In the genomic region with DNA sequence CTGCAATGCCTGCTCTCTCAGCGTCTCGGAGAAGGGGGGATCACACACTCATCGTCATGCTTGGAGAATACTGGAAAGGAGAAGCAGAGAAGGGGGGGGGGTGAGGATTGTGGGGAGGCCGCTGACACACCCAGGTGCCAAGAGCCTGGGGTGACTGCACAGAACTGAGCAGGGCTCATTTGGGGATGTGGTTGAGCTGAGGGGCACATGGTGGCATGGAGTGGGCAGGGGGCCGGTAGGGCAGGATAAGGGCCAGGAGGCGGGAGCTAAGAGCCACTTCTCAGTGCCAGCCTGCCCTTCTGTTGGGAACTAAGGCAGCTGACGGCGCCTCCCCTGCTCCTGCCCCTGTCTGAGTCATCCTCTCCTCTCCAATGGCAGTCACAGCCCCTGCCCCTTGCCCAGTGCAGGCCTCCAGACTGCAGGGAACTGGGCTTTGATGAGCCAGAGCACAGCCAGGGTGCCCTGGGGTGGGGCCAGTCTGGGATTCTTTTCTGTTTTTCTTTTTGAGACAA, we compare ENCODE assay signal across 11 cellular contexts. TPM values are rescaled to one million over a fixed set of nuclear protein-coding genes. Genes with fewer than 3 reads are reported as not detected.
DNase-seq lines count a peak whose midpoint lies in the region; ATAC-seq and TF ChIP-seq lines count a peak whose summit lies in the region.
"Had no signal": no experiment of that assay in that cellular context is flagged by ENCODE, and none has a peak within 500 bp of the region (broad histone marks: within the 10 kb centered on the region; RNA-seq: fewer than 3 reads in every experiment).

No MANE protein-coding gene starts in this region.

- H2AFZ ChIP-seq in osteoblast (ENCODE audit: low read length) = no peak overlapping the region

- DNase-seq in EH (ENCODE audit: low read depth) (peak; percentile 65), NB4 (ENCODE audit: low read depth) (peak; percentile 83), dermis blood vessel endothelial cell (peak; percentile 28), osteoblast (ENCODE audit: insufficient read length, low spot score, missing footprints) (peak; percentile 98), iPS-NIHi7 (ENCODE audit: extremely low spot score) (no peak)
- DNase-seq: NCI-H1105, stomach had no signal

- no peaks in the 10 kb centered on the region for H3K36me3 ChIP-seq in osteoblast (ENCODE audit: insufficient read depth, low read length)

- no peaks in the 10 kb centered on the region for H4K20me1 ChIP-seq in osteoblast (ENCODE audit: insufficient read depth, low read length)

- no peak for TF ChIP-seq POLR2A in NB4 (IDR thresholded peaks at IDR 0.05; ENCODE audit: extremely low read depth, insufficient read length)

- ATAC-seq in HG03280 (IDR thresholded peaks at IDR 0.05; ENCODE audit: unreplicated experiment) (no peak), HG02642 (IDR thresholded peaks at IDR 0.05; ENCODE audit: poor library complexity, unreplicated experiment) (no peak)
- no peak for ATAC-seq in activated T-helper 17 cell treated with anti-CD3 and anti-CD28 coated beads, Interleukin-2, amount 50 U/mL, for 72 hours (replicated peaks)

- H3K27me3 ChIP-seq in osteoblast (ENCODE audit: insufficient read depth, low read length) = no peaks in the 10 kb centered on the region
- H3K27me3 ChIP-seq: stomach had no signal

- H3K9me3 Mint-ChIP-seq in activated T-helper 17 cell treated with anti-CD3 and anti-CD28 coated beads, Interleukin-2, amount 50 U/mL, for 72 hours = no peaks in the 10 kb centered on the region
- H3K9me3 Mint-ChIP-seq: activated naive CD4-positive, alpha-beta T cell treated with anti-CD3 and anti-CD28 coated beads, Interleukin-2, amount 50 U/mL, for 24 hours had no signal

- H3K4me2 ChIP-seq in osteoblast (ENCODE audit: insufficient read depth, low read length) = peak overlapping the region; percentile 21

- no peaks in the 10 kb centered on the region for H3K79me2 ChIP-seq in osteoblast (ENCODE audit: insufficient read depth, low read length)

- H3K9me3 ChIP-seq in osteoblast (ENCODE audit: low read depth, low read length) = no peaks in the 10 kb centered on the region
- H3K9me3 ChIP-seq: stomach had no signal

- peaks cover 23% of the 10 kb centered on the region for H3K4me1 Mint-ChIP-seq in activated T-helper 17 cell treated with anti-CD3 and anti-CD28 coated beads, Interleukin-2, amount 50 U/mL, for 72 hours

- H3K4me3 ChIP-seq in NB4 (ENCODE audit: low read depth, low read length) (no peak overlapping the region), osteoblast (ENCODE audit: insufficient read depth, low read length) (no peak overlapping the region)
- H3K4me3 ChIP-seq: stomach had no signal

- H3K27me3 Mint-ChIP-seq in activated T-helper 17 cell treated with anti-CD3 and anti-CD28 coated beads, Interleukin-2, amount 50 U/mL, for 72 hours = no peaks in the 10 kb centered on the region
- H3K27me3 Mint-ChIP-seq: activated naive CD4-positive, alpha-beta T cell treated with anti-CD3 and anti-CD28 coated beads, Interleukin-2, amount 50 U/mL, for 24 hours had no signal

- TF ChIP-seq CTCF in NB4 (IDR thresholded peaks at IDR 0.05; ENCODE audit: low read depth, low read length) (no peak), osteoblast (IDR thresholded peaks at IDR 0.05; ENCODE audit: extremely low read depth, low read depth, low read length) (no peak)

- peaks cover 27% of the 10 kb centered on the region for H3K36me3 Mint-ChIP-seq in activated T-helper 17 cell treated with anti-CD3 and anti-CD28 coated beads, Interleukin-2, amount 50 U/mL, for 72 hours (ENCODE audit: low read depth)

- no peak overlapping the region for H3K4me3 Mint-ChIP-seq in activated T-helper 17 cell treated with anti-CD3 and anti-CD28 coated beads, Interleukin-2, amount 50 U/mL, for 72 hours
- H3K4me3 Mint-ChIP-seq: activated naive CD4-positive, alpha-beta T cell treated with anti-CD3 and anti-CD28 coated beads, Interleukin-2, amount 50 U/mL, for 24 hours had no signal

- peaks cover 16% of the 10 kb centered on the region for H3K4me1 ChIP-seq in osteoblast (ENCODE audit: insufficient read depth, low read length)

- H3K27ac ChIP-seq in osteoblast (ENCODE audit: low read depth, low read length) = no peak overlapping the region

- no peak overlapping the region for H3K27ac Mint-ChIP-seq in activated T-helper 17 cell treated with anti-CD3 and anti-CD28 coated beads, Interleukin-2, amount 50 U/mL, for 72 hours

RNA-seq across cellular contexts. Expression of a gene that starts 27.2 kb away (rescaled TPM):
- total RNA-seq in dermis blood vessel endothelial cell (47.5 and 61.2 TPM in 2 replicates), osteoblast (88.7 and 96.7 TPM in 2 replicates)
- total RNA-seq in activated T-helper 17 cell treated with anti-CD3 and anti-CD28 coated beads, Interleukin-2, amount 50 U/mL, for 72 hours = 100 to 1,000 TPM; 115 to 164 TPM

RNA-seq across cellular contexts. Expression of a gene that starts 27.3 kb away (rescaled TPM):
- 4.8 and 5.8 TPM in 2 replicates for total RNA-seq in dermis blood vessel endothelial cell
- total RNA-seq in osteoblast = 10.3 and 11.6 TPM in 2 replicates
- total RNA-seq in activated T-helper 17 cell treated with anti-CD3 and anti-CD28 coated beads, Interleukin-2, amount 50 U/mL, for 72 hours = 10 to 100 TPM; 11.9 to 12.7 TPM
